In genomic region chr3:159922861-159923312, GRCh38 we compare ENCODE assay signal across 9 cellular contexts.
DNase-seq lines count a peak whose midpoint lies in the region; ATAC-seq lines count a peak whose summit lies in the region.
"Had no signal": no experiment of that assay in that cellular context is flagged by ENCODE, and none has a peak within 500 bp of the region (broad histone marks: within the 10 kb centered on the region; RNA-seq: fewer than 3 reads in every experiment).

No MANE protein-coding gene starts in this region.

- peak; percentile 94 for ATAC-seq in GM18907 (IDR thresholded peaks at IDR 0.05; ENCODE audit: unreplicated experiment)
- ATAC-seq in HG02588 (IDR thresholded peaks at IDR 0.05; ENCODE audit: unreplicated experiment) = peak; percentile 91
- peak; percentile 91 for ATAC-seq in HG03520 (IDR thresholded peaks at IDR 0.05; ENCODE audit: unreplicated experiment)

- DNase-seq in pons (ENCODE audit: low spot score) (peak; percentile 54), NCI-H2081 treated with DMSO at 0.1 percent for 48 hours (lab: John Stamatoyannopoulos, UW) (no peak), H4 (ENCODE audit: low spot score) (no peak), cerebellar nuclear complex (lab: John Stamatoyannopoulos, UW) (no peak)
- no peak for DNase-seq in stimulated activated naive CD4-positive, alpha-beta T cell treated with Interleukin-2 at 50 U/mL for 16 hours (lab: John Stamatoyannopoulos, UW)
- DNase-seq: stimulated activated CD8-positive, alpha-beta memory T cell treated with anti-CD3 and anti-CD28 coated beads, Interleukin-4, amount 100 ng/mL, for 48 hours had no signal
